8 cellular contexts compared by ENCODE assay signal in the genomic region with DNA sequence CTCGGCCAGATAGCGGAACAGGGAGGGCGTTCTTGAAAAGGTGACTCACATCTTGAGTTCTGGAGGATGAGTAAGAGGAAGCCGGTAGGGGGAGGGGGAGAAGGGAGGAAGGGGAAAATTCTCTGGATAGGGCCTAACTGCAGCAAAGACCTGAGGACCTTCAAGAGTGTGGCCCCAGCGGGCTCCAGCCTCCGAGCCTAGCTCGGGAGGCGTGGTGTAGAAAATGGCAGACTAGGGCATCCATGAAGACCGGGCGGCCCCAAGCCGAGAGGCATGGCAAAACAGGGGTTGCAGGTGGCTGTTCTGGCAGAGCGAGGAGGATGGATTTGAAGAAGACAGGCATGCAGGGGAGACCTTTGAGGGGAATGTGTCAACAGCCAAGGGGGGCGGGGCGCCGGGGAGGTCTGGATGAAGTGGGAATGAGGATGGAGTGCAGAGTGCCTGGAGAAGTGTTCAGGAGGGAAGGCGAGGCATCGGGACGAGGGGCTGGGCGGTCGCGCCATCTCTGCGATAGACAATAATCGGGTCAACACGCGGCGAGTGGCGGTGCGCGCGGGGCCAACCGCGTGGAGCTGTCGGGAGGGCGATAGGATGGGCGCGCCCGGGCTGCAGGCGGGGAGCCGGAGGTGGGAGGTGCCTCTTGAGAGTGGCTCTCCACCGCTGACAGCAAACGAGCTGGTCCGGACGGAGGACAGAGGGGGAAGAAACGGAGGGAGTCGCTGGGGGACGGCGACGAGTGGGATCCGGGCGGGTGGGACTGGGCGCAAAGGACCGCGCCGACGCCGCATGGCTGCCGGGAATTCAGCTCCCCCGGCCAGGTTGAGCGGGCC. TPM values are rescaled to one million over a fixed set of nuclear protein-coding genes. Genes with fewer than 3 reads are reported as not detected.
DNase-seq lines count a peak whose midpoint lies in the region; ATAC-seq and TF ChIP-seq lines count a peak whose summit lies in the region.

No MANE protein-coding gene starts in this region.

- no peak for TF ChIP-seq CTCF in GM10248 (IDR thresholded peaks at IDR 0.05; ENCODE audit: control extremely low read depth, extremely low read depth, low read depth, missing control alignments)

- CTCF ChIA-PET in GM10248 (lab: Yijun Ruan, JAX), result interaction anchor here (0.8 to 10.3 kb wide), 27 partner anchors 10 to 699 kb away, joined by 3 to 480 read pairs (median 5); a partner anchor contains a TSS

- H3K4me3 ChIP-seq in endocrine pancreas (ENCODE audit: control insufficient read depth, insufficient read depth, low read length), result no peak overlapping the region
- H3K4me3 ChIP-seq in mesodermal cell (ENCODE audit: extremely low read depth, insufficient read depth, low read length, poor library complexity, severe bottlenecking), result peak overlapping the region; percentile 52

- POLR2A ChIA-PET in GM10248 (lab: Yijun Ruan, JAX), result no interaction called here

- WGBS in mesodermal cell (ENCODE audit: insufficient coverage in 2 of 2), 2 experiments, result 1 to 2% methylated on average over 41 to 56 of the region's 59 CpGs

- H3K27ac ChIP-seq in mesodermal cell (ENCODE audit: low read depth, low read length, severe bottlenecking), result peak overlapping the region; percentile 91

- H3K4me1 ChIP-seq in endocrine pancreas (ENCODE audit: control insufficient read depth, insufficient read depth, low read length) (peaks cover 6% of the 10 kb centered on the region), mesodermal cell (ENCODE audit: control insufficient read depth, insufficient read depth, low read length, poor library complexity, severe bottlenecking) (peaks cover 29% of the 10 kb centered on the region)

- peak overlapping the region; percentile 4 for H3K9ac ChIP-seq in endocrine pancreas (ENCODE audit: control insufficient read depth, insufficient read depth, low read length)

- H3K36me3 ChIP-seq in endocrine pancreas (ENCODE audit: control insufficient read depth, insufficient read depth, low read length), result no peaks in the 10 kb centered on the region
- no peaks in the 10 kb centered on the region for H3K36me3 ChIP-seq in mesodermal cell (ENCODE audit: control insufficient read depth, insufficient read depth, low read length)

- DNase-seq in GM10248 (ENCODE audit: extremely low spot score) (peak; percentile 59), NCI-H226 (peak; percentile 87)
- DNase-seq in activated CD8-positive, alpha-beta memory T cell treated with anti-CD3 and anti-CD28 coated beads for 24 hours, result peak; percentile 84
- peak; percentile 28 to 30 for DNase-seq in stimulated activated CD8-positive, alpha-beta memory T cell treated with anti-CD3 and anti-CD28 coated beads, Interleukin-7, amount 100 ng/mL, for 4 hours (ENCODE audit: low read depth in 2 of 2)

- ATAC-seq in HG03045 (IDR thresholded peaks at IDR 0.05; ENCODE audit: unreplicated experiment) (no peak), GM19463 (IDR thresholded peaks at IDR 0.05; ENCODE audit: unreplicated experiment) (no peak)

- H3K9me3 ChIP-seq in endocrine pancreas (ENCODE audit: control insufficient read depth, low read length), result no peaks in the 10 kb centered on the region
- peaks cover 13% of the 10 kb centered on the region for H3K9me3 ChIP-seq in mesodermal cell (ENCODE audit: control insufficient read depth, low read length)

- no peaks in the 10 kb centered on the region for H3K27me3 ChIP-seq in endocrine pancreas (ENCODE audit: control insufficient read depth, insufficient read depth, low read length)

RNA-seq across cellular contexts. Expression of a gene that starts 40.0 kb away (rescaled TPM):
- polyA plus RNA-seq in mesodermal cell (2013, experiment 1 of 2), result 65.3 TPM
- polyA plus RNA-seq in mesodermal cell (2013, experiment 2 of 2), result 63.9 TPM

Comparison
In these comparisons a context has a peak if more than half of its experiments do, and no peak if none do; other contexts are left out.
1. DNase-seq: peak in every context shown above with its lines; median percentile 87 in NCI-H226; 84 in activated CD8-positive, alpha-beta memory T cell treated with anti-CD3 and anti-CD28 coated beads for 24 hours; 59 in GM10248; 29 in stimulated activated CD8-positive, alpha-beta memory T cell treated with anti-CD3 and anti-CD28 coated beads, Interleukin-7, amount 100 ng/mL, for 4 hours.